In genomic region chr14:94827711-94828505, GRCh38 we compare ENCODE assay signal across 17 cellular contexts. TPM values are rescaled to one million over a fixed set of nuclear protein-coding genes. Genes with fewer than 3 reads are reported as not detected.
DNase-seq lines count a peak whose midpoint lies in the region; ATAC-seq and TF ChIP-seq lines count a peak whose summit lies in the region.
"Had no signal": no experiment of that assay in that cellular context is flagged by ENCODE, and none has a peak within 500 bp of the region (broad histone marks: within the 10 kb centered on the region; RNA-seq: fewer than 3 reads in every experiment).

No MANE protein-coding gene starts in this region.

- H3K36me3 ChIP-seq in hepatocyte (replicated peaks; ENCODE audit: insufficient read depth, low read depth) (no peaks in the 10 kb centered on the region), skeletal muscle tissue (ENCODE audit: control insufficient read depth in 3 of 3, insufficient read depth in 3 of 3, low read length in 3 of 3) (no peaks in the 10 kb centered on the region), right lobe of liver (no peaks in the 10 kb centered on the region)
- H3K36me3 ChIP-seq: BLaER1 treated with 17β-estradiol and CSF1 and Interleukin-3, amounts not matched to agents 10 nM and 100 nM had no signal

- DNase-seq in Right ventricle myocardium inferior (ENCODE audit: missing footprints) (no peak), cardiac septum (ENCODE audit: low spot score) (no peak), hepatocyte (ENCODE audit: low spot score) (peak; percentile 21), NCI-H2196 (lab: John Stamatoyannopoulos, UW; ENCODE audit: unreplicated experiment) (no peak), right lobe of liver (no peak), LoVo (ENCODE audit: low spot score) (no peak)
- DNase-seq in effector CD8-positive, alpha-beta T cell (lab: John Stamatoyannopoulos, UW) = no peak
- DNase-seq: 8988T, EL, H7, KG1, NCI-H1105 treated with DMSO at 0.1 percent for 48 hours, NCI-H187, NCI-H446, PC-3 had no signal

- 68% methylated on average over 9 of the region's 9 CpGs for WGBS in hepatocyte (ENCODE audit: low lambda C conversion rate, missing lambda C conversion rate)
- WGBS in right lobe of liver (ENCODE audit: insufficient coverage, low coverage, low lambda C conversion rate, missing lambda C conversion rate) = 66% methylated on average over 8 of the region's 9 CpGs

- H3K79me2 ChIP-seq in hepatocyte = no peaks in the 10 kb centered on the region

- H3K27me3 ChIP-seq in hepatocyte (no peaks in the 10 kb centered on the region), skeletal muscle tissue (ENCODE audit: control insufficient read depth in 3 of 3, insufficient read depth in 3 of 3, low read length in 3 of 3) (no peaks in the 10 kb centered on the region), right lobe of liver (no peaks in the 10 kb centered on the region)
- H3K27me3 ChIP-seq: BLaER1 treated with 17β-estradiol and CSF1 and Interleukin-3, amounts not matched to agents 10 nM and 100 nM had no signal

- H3K9ac ChIP-seq in skeletal muscle tissue (ENCODE audit: low read depth in 1 of 3, low read length in 3 of 3) = no peak overlapping the region
- H3K9ac ChIP-seq: BLaER1 treated with 17β-estradiol and CSF1 and Interleukin-3, amounts not matched to agents 10 nM and 100 nM had no signal

- H3K9me3 ChIP-seq in hepatocyte (ENCODE audit: low read depth) = no peaks in the 10 kb centered on the region
- H3K9me3 ChIP-seq in skeletal muscle tissue (ENCODE audit: control insufficient read depth in 3 of 3, low read length in 3 of 3) = peaks cover 0 to 8% (median 5%) of the 10 kb centered on the region in 3 donors
- H3K9me3 ChIP-seq in right lobe of liver = no peaks in the 10 kb centered on the region

- H3K4me1 ChIP-seq in hepatocyte (ENCODE audit: insufficient read depth) (no peaks in the 10 kb centered on the region), skeletal muscle tissue (ENCODE audit: control insufficient read depth in 3 of 3, insufficient read depth in 3 of 3, low read length in 3 of 3) (peaks cover 5 to 9% (median 5%) of the 10 kb centered on the region in 3 donors), right lobe of liver (no peaks in the 10 kb centered on the region)

- H2AFZ ChIP-seq in hepatocyte = no peak overlapping the region

- H3K9me2 ChIP-seq in hepatocyte (replicated peaks; ENCODE audit: insufficient read depth) = no peaks in the 10 kb centered on the region

- H4K20me1 ChIP-seq in hepatocyte (ENCODE audit: insufficient read depth, poor library complexity, severe bottlenecking) = no peaks in the 10 kb centered on the region
- H4K20me1 ChIP-seq: BLaER1 treated with 17β-estradiol and CSF1 and Interleukin-3, amounts not matched to agents 10 nM and 100 nM had no signal

- no peak for TF ChIP-seq POLR2A in right lobe of liver (IDR thresholded peaks at IDR 0.05)

- intact Hi-C loops in Right ventricle myocardium inferior (cut with DNase I) (no loop called here), cardiac septum (cut with DNase I) (no loop called here), right lobe of liver (cut with DNase I) (no loop called here)

- peak overlapping the region; percentile 52 for H3K27ac ChIP-seq in hepatocyte
- H3K27ac ChIP-seq in skeletal muscle tissue (ENCODE audit: low read depth, low read length) = no peak overlapping the region
- no peak overlapping the region for H3K27ac ChIP-seq in right lobe of liver
- H3K27ac ChIP-seq: BLaER1 treated with 17β-estradiol and CSF1 and Interleukin-3, amounts not matched to agents 10 nM and 100 nM had no signal

- H3K4me2 ChIP-seq in hepatocyte = no peak overlapping the region
- H3K4me2 ChIP-seq: BLaER1 treated with 17β-estradiol and CSF1 and Interleukin-3, amounts not matched to agents 10 nM and 100 nM had no signal

- peak; percentile 91 for ATAC-seq in Right ventricle myocardium inferior
- ATAC-seq in right lobe of liver = no peak
- ATAC-seq: PC-3 had no signal

- no peak overlapping the region for H3K4me3 ChIP-seq in hepatocyte
- peak overlapping the region; percentile 7 to 31 (median 17) for H3K4me3 ChIP-seq in skeletal muscle tissue (ENCODE audit: low read length in 3 of 3)
- no peak overlapping the region for H3K4me3 ChIP-seq in right lobe of liver
- H3K4me3 ChIP-seq: BLaER1 treated with 17β-estradiol and CSF1 and Interleukin-3, amounts not matched to agents 10 nM and 100 nM had no signal

- TF ChIP-seq CTCF in hepatocyte (IDR thresholded peaks at IDR 0.05; ENCODE audit: poor library complexity) (no peak), right lobe of liver (IDR thresholded peaks at IDR 0.05) (no peak)

RNA-seq across cellular contexts. Expression of gene GSC, which starts 58.0 kb away (rescaled TPM):
- total RNA-seq in Right ventricle myocardium inferior (0.38 TPM), cardiac septum (0.43 TPM), hepatocyte (0.17 TPM in 1 of 2 replicates, not detected in the other), skeletal muscle tissue (2.6 TPM), right lobe of liver (not detected)
- polyA plus RNA-seq in hepatocyte = 0.30 TPM in 1 of 2 replicates, not detected in the other
- total RNA-seq: PC-3 had no signal

Comparison
In these comparisons a context has a peak if more than half of its experiments do, and no peak if none do; other contexts are left out.
1. H3K4me3 ChIP-seq: peak in skeletal muscle tissue (3 of 3); none in hepatocyte (single experiment) and right lobe of liver (0 of 3).